In the genomic region with DNA sequence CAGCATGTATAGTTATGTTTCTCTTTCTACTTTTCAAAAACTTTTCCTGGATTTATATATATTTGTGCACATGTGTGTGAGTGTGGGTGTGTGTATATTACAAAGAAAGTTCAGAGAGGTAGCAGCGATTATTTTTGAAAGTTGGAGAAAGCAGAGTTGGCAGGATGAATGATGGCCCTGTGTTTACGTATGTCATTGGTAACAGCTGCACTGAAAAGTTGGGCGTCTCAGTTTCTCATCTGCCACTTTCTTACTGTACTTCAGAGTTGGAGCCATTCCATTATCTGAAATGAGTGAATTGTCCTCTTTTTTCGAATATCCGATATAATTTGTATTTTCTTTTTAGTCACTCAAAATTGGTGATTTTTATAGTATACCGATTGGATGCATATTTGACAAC, we compare ENCODE assay signal across 18 cellular contexts.
"Had no signal": no experiment of that assay in that cellular context is flagged by ENCODE, and none has a peak within 500 bp of the region (broad histone marks: within the 10 kb centered on the region; RNA-seq: fewer than 3 reads in every experiment).

No MANE protein-coding gene starts in this region.

- H3K4me3 Mint-ChIP-seq: activated CD8-positive, alpha-beta memory T cell treated with anti-CD3 and anti-CD28 coated beads, Interleukin-2, amount 10 ng/mL, durations not matched to agents 7 days and 5 days; activated T-cell treated with anti-CD3 and anti-CD28 coated beads, Interleukin-2, amount 50 U/mL, for 24 hours; dendritic cell treated with granulocyte-macrophage colony-stimulating factor and Interleukin-4, amounts not matched to agents 40 ng/mL and 50 ng/mL, for 4 days; effector memory CD8-positive, alpha-beta T cell; neural progenitor cell; stimulated activated effector memory CD8-positive, alpha-beta T cell treated with anti-CD3 and anti-CD28 coated beads, Interleukin-12 subunit alpha, Interleukin-12 subunit beta, amount 100 ng/mL, for 72 hours had no signal

- H3K36me3 Mint-ChIP-seq: activated CD8-positive, alpha-beta memory T cell treated with anti-CD3 and anti-CD28 coated beads, Interleukin-2, amount 10 ng/mL, durations not matched to agents 7 days and 5 days; activated naive CD4-positive, alpha-beta T cell treated with anti-CD3 and anti-CD28 coated beads, Interleukin-2, amount 50 U/mL, for 72 hours; stimulated activated effector memory CD8-positive, alpha-beta T cell treated with anti-CD3 and anti-CD28 coated beads, Interleukin-12 subunit alpha, Interleukin-12 subunit beta, amount 100 ng/mL, for 72 hours had no signal

- H3K79me2 ChIP-seq: parathyroid adenoma had no signal

- DNase-seq: activated CD4-positive, alpha-beta T cell treated with anti-CD3 and anti-CD28 coated beads, Interleukin-2, amount 50 U/mL, for 48 hours; activated CD4-positive, CD25-positive, alpha-beta regulatory T cell treated with anti-CD3 and anti-CD28 coated beads, Interleukin-2, amount 50 U/mL, for 72 hours; activated CD8-positive, alpha-beta memory T cell treated with anti-CD3 and anti-CD28 coated beads, Interleukin-2, amount 10 ng/mL, durations not matched to agents 7 days and 5 days; activated effector memory CD4-positive, alpha-beta T cell treated with anti-CD3 and anti-CD28 coated beads, Interleukin-2, amount 50 U/mL, for 16 hours; activated T-cell treated with anti-CD3 and anti-CD28 coated beads, Interleukin-2, amount 50 U/mL, for 24 hours; amniotic stem cell; effector memory CD8-positive, alpha-beta T cell; hypothalamus; left cardiac atrium; mammary epithelial cell; retina; transverse colon had no signal

- H3K27ac Mint-ChIP-seq: activated CD8-positive, alpha-beta memory T cell treated with anti-CD3 and anti-CD28 coated beads, Interleukin-2, amount 10 ng/mL, durations not matched to agents 7 days and 5 days; activated naive CD4-positive, alpha-beta T cell treated with anti-CD3 and anti-CD28 coated beads, Interleukin-2, amount 50 U/mL, for 72 hours; activated T-cell treated with anti-CD3 and anti-CD28 coated beads, Interleukin-2, amount 50 U/mL, for 24 hours; dendritic cell treated with granulocyte-macrophage colony-stimulating factor and Interleukin-4, amounts not matched to agents 40 ng/mL and 50 ng/mL, for 4 days; effector memory CD8-positive, alpha-beta T cell; neural progenitor cell; stimulated activated effector memory CD8-positive, alpha-beta T cell treated with anti-CD3 and anti-CD28 coated beads, Interleukin-12 subunit alpha, Interleukin-12 subunit beta, amount 100 ng/mL, for 72 hours had no signal

- H3K27me3 Mint-ChIP-seq: activated CD8-positive, alpha-beta memory T cell treated with anti-CD3 and anti-CD28 coated beads, Interleukin-2, amount 10 ng/mL, durations not matched to agents 7 days and 5 days; activated T-cell treated with anti-CD3 and anti-CD28 coated beads, Interleukin-2, amount 50 U/mL, for 24 hours; brain; dendritic cell treated with granulocyte-macrophage colony-stimulating factor and Interleukin-4, amounts not matched to agents 40 ng/mL and 50 ng/mL, for 4 days; effector memory CD8-positive, alpha-beta T cell had no signal

- H3K9ac ChIP-seq: neural progenitor cell, parathyroid adenoma had no signal

- H3K9me3 ChIP-seq: transverse colon had no signal

- H3K27me3 ChIP-seq: neural progenitor cell, transverse colon had no signal

- H3K4me2 ChIP-seq: neural progenitor cell had no signal

- H3K4me1 ChIP-seq: parathyroid adenoma had no signal

- H3K4me1 Mint-ChIP-seq: activated CD8-positive, alpha-beta memory T cell treated with anti-CD3 and anti-CD28 coated beads, Interleukin-2, amount 10 ng/mL, durations not matched to agents 7 days and 5 days; stimulated activated effector memory CD8-positive, alpha-beta T cell treated with anti-CD3 and anti-CD28 coated beads, Interleukin-12 subunit alpha, Interleukin-12 subunit beta, amount 100 ng/mL, for 72 hours had no signal

- H2AFZ ChIP-seq: neural progenitor cell, parathyroid adenoma had no signal

- ATAC-seq: activated CD8-positive, alpha-beta memory T cell treated with anti-CD3 and anti-CD28 coated beads, Interleukin-2, amount 10 ng/mL, durations not matched to agents 7 days and 5 days; activated naive CD4-positive, alpha-beta T cell treated with anti-CD3 and anti-CD28 coated beads, Interleukin-2, amount 50 U/mL, for 72 hours; effector memory CD8-positive, alpha-beta T cell; left cardiac atrium; stimulated activated effector memory CD8-positive, alpha-beta T cell treated with anti-CD3 and anti-CD28 coated beads, Interleukin-12 subunit alpha, Interleukin-12 subunit beta, amount 100 ng/mL, for 72 hours had no signal

- H3K36me3 ChIP-seq: neural progenitor cell, transverse colon had no signal

- H3K27ac ChIP-seq: neural progenitor cell, parathyroid adenoma had no signal

- H3K4me3 ChIP-seq: neural progenitor cell, transverse colon had no signal
